ENCODE assay signal across 16 cellular contexts in genomic region chr16:51940183-51940582, GRCh38.
A peak's percentile ranks its signal among the peaks of the same experiment; 100 is the strongest.
DNase-seq lines count a peak whose midpoint lies in the region; ATAC-seq, FAIRE-seq and TF ChIP-seq lines count a peak whose summit lies in the region.
"Had no signal": no experiment of that assay in that cellular context is flagged by ENCODE, and none has a peak within 500 bp of the region (broad histone marks: within the 10 kb centered on the region; RNA-seq: fewer than 3 reads in every experiment).

No MANE protein-coding gene starts in this region.

- no peaks in the 10 kb centered on the region for H3K36me3 Mint-ChIP-seq in nephron progenitor cell (ENCODE audit: low read depth)
- H3K36me3 Mint-ChIP-seq: CD8-positive, alpha-beta T cell had no signal

- H3K4me2 ChIP-seq in H1 (ENCODE audit: insufficient read depth in 1 of 2, low read depth in 2 of 2, low read length in 2 of 2) (no peak overlapping the region; a peak in 1 of 4 replicates), HepG2 (ENCODE audit: low read depth, low read length) (no peak overlapping the region)
- H3K4me2 ChIP-seq: BLaER1 treated with 17β-estradiol and CSF1 and Interleukin-3, amounts not matched to agents 10 nM and 100 nM had no signal

- peak; percentile 69 for ATAC-seq in upper lobe of right lung
- no peak for ATAC-seq in left lobe of liver
- ATAC-seq in HepG2: no peak
- ATAC-seq: CD8-positive, alpha-beta T cell had no signal

- H4K20me1 ChIP-seq in H1 (replicated peaks in 1 of 2; ENCODE audit: control insufficient read depth in 1 of 2, insufficient read depth in 2 of 2, low read length in 2 of 2) (no peaks in the 10 kb centered on the region), HepG2 (ENCODE audit: insufficient read depth, low read length) (no peaks in the 10 kb centered on the region)
- H4K20me1 ChIP-seq: BLaER1 treated with 17β-estradiol and CSF1 and Interleukin-3, amounts not matched to agents 10 nM and 100 nM had no signal

- peak overlapping the region; percentile 48 for H3K4me3 Mint-ChIP-seq in nephron progenitor cell
- H3K4me3 Mint-ChIP-seq: CD8-positive, alpha-beta T cell had no signal

- no peaks in the 10 kb centered on the region for H3K23me2 ChIP-seq in H1 (ENCODE audit: low read depth, low read length)

- no peaks in the 10 kb centered on the region for H3K79me2 ChIP-seq in H1 (ENCODE audit: control insufficient read depth in 1 of 2, insufficient read depth in 2 of 2, low read length in 2 of 2)
- H3K79me2 ChIP-seq in HepG2 (ENCODE audit: insufficient read depth, low read length): no peaks in the 10 kb centered on the region

- 79% methylated on average over 1 of the region's 1 CpG; no CpG with 5 or more reads in 1 of the 2 experiments for WGBS in H1 (ENCODE audit: extremely low coverage in 1 of 2, insufficient coverage in 1 of 2, insufficient read length in 1 of 2, insufficient replicate concordance in 2 of 2, low coverage in 1 of 2, low lambda C conversion rate in 2 of 2, missing lambda C conversion rate in 1 of 2), 2 experiments
- 0% methylated on average over 1 of the region's 1 CpG for WGBS in HepG2 (ENCODE audit: low lambda C conversion rate)

- TF ChIP-seq RAD21 in H1 (IDR thresholded peaks at IDR 0.05 in 1 of 2, conservative IDR thresholded peaks at IDR 0.05 in 1 of 2; ENCODE audit: low read depth in 2 of 2, low read length in 2 of 2) (no peak), HepG2 (CRISPR knock-in tag; IDR thresholded peaks at IDR 0.05) (no peak)

- peak overlapping the region; percentile 28 for H3K27ac Mint-ChIP-seq in nephron progenitor cell
- H3K27ac Mint-ChIP-seq: CD8-positive, alpha-beta T cell had no signal

- POLR2A ChIA-PET in H1 (lab: Charles Lee; ENCODE audit: partially characterized antibody) (no interaction called here), HepG2 (lab: Yijun Ruan, JAX) (no interaction called here)

- DNase-seq in NCI-H2171 treated with DMSO at 0.1 percent for 48 hours (lab: John Stamatoyannopoulos, UW): peak; percentile 53
- no peak for DNase-seq in NCI-H2171 (lab: John Stamatoyannopoulos, UW)
- no peak for DNase-seq in H1 (ENCODE audit: low read depth in 1 of 2, low spot score in 2 of 2)
- no peak for DNase-seq in nephron progenitor cell
- no peak for DNase-seq in upper lobe of right lung
- no peak for DNase-seq in foreskin melanocyte
- no peak for DNase-seq in left lobe of liver (ENCODE audit: low spot score)
- DNase-seq in HepG2 (ENCODE audit: low spot score): no peak
- DNase-seq: 8988T; Calu3; CD8-positive, alpha-beta T cell had no signal

- H3K79me1 ChIP-seq in H1 (ENCODE audit: low read depth, low read length): no peaks in the 10 kb centered on the region

- no peak overlapping the region for H2BK15ac ChIP-seq in H1 (ENCODE audit: low read length)

- BruUV-seq in HepG2 (replicated peaks; lab: Mats Ljungman, UMichigan): no TSS peak

- H2BK20ac ChIP-seq in H1 (ENCODE audit: low read length): no peak overlapping the region

- H3K4me1 Mint-ChIP-seq in nephron progenitor cell: peaks cover 52% of the 10 kb centered on the region

- H2AK5ac ChIP-seq in H1 (ENCODE audit: low read depth, low read length): no peak overlapping the region

- H2AFZ ChIP-seq in H1 (ENCODE audit: low read length): peak overlapping the region; percentile 11; the same call in 1 of the 2 replicates
- H2AFZ ChIP-seq in HepG2 (ENCODE audit: low read length): no peak overlapping the region

- in situ Hi-C loops in HepG2 (cut with HindIII; ENCODE audit: extremely low pct_ligation_motif_present, low pct_unique_long_range_greater_than_20kb): no loop called here

- no peak for TF ChIP-seq POLR2A in H1 (IDR thresholded peaks at IDR 0.05; ENCODE audit: control extremely low read depth in 1 of 2, low read depth in 2 of 2, low read length in 2 of 2)
- no peak for TF ChIP-seq POLR2A in HepG2 (IDR thresholded peaks at IDR 0.05; ENCODE audit: insufficient read depth in 1 of 2, low read depth in 2 of 2, low read length in 2 of 2)

- H2BK5ac ChIP-seq in H1 (ENCODE audit: low read depth, low read length): no peak overlapping the region

- no peaks in the 10 kb centered on the region for H3K9me3 ChIP-seq in H1 (ENCODE audit: insufficient read depth in 2 of 2, low read depth in 1 of 2, low read length in 1 of 2)
- H3K9me3 ChIP-seq in upper lobe of right lung: no peaks in the 10 kb centered on the region
- no peaks in the 10 kb centered on the region for H3K9me3 ChIP-seq in HepG2 (ENCODE audit: low read length)
- H3K9me3 ChIP-seq: BLaER1 treated with 17β-estradiol and CSF1 and Interleukin-3, amounts not matched to agents 10 nM and 100 nM had no signal

- peaks cover 0 to 7% (median 0%) of the 10 kb centered on the region in 4 experiments; a peak in 1 of 7 replicates for H3K4me1 ChIP-seq in H1 (replicated peaks in 1 of 4; ENCODE audit: control insufficient read depth in 3 of 4, insufficient read depth in 4 of 4, low read length in 3 of 4)
- H3K4me1 ChIP-seq in upper lobe of right lung: no peaks in the 10 kb centered on the region
- H3K4me1 ChIP-seq in HepG2 (ENCODE audit: insufficient read depth, low read length): no peaks in the 10 kb centered on the region
- H3K4me1 ChIP-seq: BLaER1 treated with 17β-estradiol and CSF1 and Interleukin-3, amounts not matched to agents 10 nM and 100 nM had no signal

- FAIRE-seq in H1 (lab: Jason Lieb, UNC) (no peak), HepG2 (lab: Jason Lieb, UNC) (no peak)
- FAIRE-seq: G401.6, GM12891, GM19239, H54 had no signal

- H3K56ac ChIP-seq in H1 (replicated peaks; ENCODE audit: insufficient read length, low read depth, low read length): no peak overlapping the region

- H3K27ac ChIP-seq in H1 (ENCODE audit: low read depth, low read length): no peak overlapping the region; the same call in 1 of the 2 replicates
- H3K27ac ChIP-seq in upper lobe of right lung: no peak overlapping the region
- H3K27ac ChIP-seq in HepG2 (ENCODE audit: extremely low read length, insufficient read depth, low read length): no peak overlapping the region
- H3K27ac ChIP-seq: BLaER1 treated with 17β-estradiol and CSF1 and Interleukin-3, amounts not matched to agents 10 nM and 100 nM had no signal

- H3K9me3 Mint-ChIP-seq in nephron progenitor cell: no peaks in the 10 kb centered on the region

- H3K27me3 ChIP-seq in H1 (replicated peaks in 1 of 4; ENCODE audit: control insufficient read depth in 3 of 4, extremely low read depth in 1 of 4, insufficient read depth in 3 of 4, low read length in 3 of 4): no peaks in the 10 kb centered on the region
- H3K27me3 ChIP-seq in upper lobe of right lung: no peaks in the 10 kb centered on the region
- H3K27me3 ChIP-seq in HepG2 (ENCODE audit: control insufficient read depth in 1 of 2, insufficient read depth in 2 of 2, low read length in 2 of 2): no peaks in the 10 kb centered on the region
- H3K27me3 ChIP-seq: BLaER1 treated with 17β-estradiol and CSF1 and Interleukin-3, amounts not matched to agents 10 nM and 100 nM had no signal

- no peak overlapping the region for H4K91ac ChIP-seq in H1 (replicated peaks; ENCODE audit: insufficient read length, low read length)

- no peak overlapping the region for H3K18ac ChIP-seq in H1 (ENCODE audit: extremely low read depth, low read length)

- H3K9ac ChIP-seq in H1 (replicated peaks in 1 of 4; ENCODE audit: extremely low read depth in 1 of 4, low read depth in 3 of 4, low read length in 3 of 4) (no peak overlapping the region), HepG2 (ENCODE audit: insufficient read depth, low read depth, low read length) (no peak overlapping the region)
- H3K9ac ChIP-seq: BLaER1 treated with 17β-estradiol and CSF1 and Interleukin-3, amounts not matched to agents 10 nM and 100 nM had no signal

- CTCF ChIA-PET in H1 (lab: Charles Lee; ENCODE audit: partially characterized antibody) (interaction anchor here (1.1 to 2.1 kb wide), 8 partner anchors 12 to 781 kb away, joined by 3 to 17 read pairs (median 5); no protein-coding TSS in a partner anchor), HepG2 (lab: Yijun Ruan, JAX; ENCODE audit: low intra/inter-chr PET ratio, low total read pairs) (no interaction called here)

- TF ChIP-seq EP300 in H1 (IDR thresholded peaks at IDR 0.05; ENCODE audit: borderline replicate concordance in 1 of 2, low read depth in 2 of 2, low read length in 2 of 2) (no peak), HepG2 (IDR thresholded peaks at IDR 0.05; ENCODE audit: low read depth in 2 of 2, low read length in 2 of 2) (no peak), HepG2 (CRISPR knock-in tag; IDR thresholded peaks at IDR 0.05; ENCODE audit: borderline replicate concordance) (no peak)

- H3K14ac ChIP-seq in H1 (ENCODE audit: insufficient read length): no peak overlapping the region

- H4K5ac ChIP-seq in H1 (ENCODE audit: insufficient read length, low read depth, low read length): no peak overlapping the region

- H3K4me3 ChIP-seq in H1 (ENCODE audit: extremely low read depth in 1 of 4, insufficient read depth in 2 of 4, low read depth in 3 of 4, low read length in 4 of 4) (no peak overlapping the region), upper lobe of right lung (no peak overlapping the region), HepG2 (replicated peaks in 1 of 3; ENCODE audit: insufficient read depth in 1 of 3, low read depth in 2 of 3, low read length in 3 of 3) (no peak overlapping the region)
- H3K4me3 ChIP-seq: BLaER1 treated with 17β-estradiol and CSF1 and Interleukin-3, amounts not matched to agents 10 nM and 100 nM had no signal

- H4K8ac ChIP-seq in H1 (ENCODE audit: extremely low read depth, insufficient read depth, low read length): no peak overlapping the region

- no peaks in the 10 kb centered on the region for H3K36me3 ChIP-seq in H1 (ENCODE audit: control insufficient read depth in 2 of 4, insufficient read depth in 4 of 4, low read length in 3 of 4)
- H3K36me3 ChIP-seq in upper lobe of right lung: no peaks in the 10 kb centered on the region
- H3K36me3 ChIP-seq in HepG2 (replicated peaks in 1 of 2; ENCODE audit: control insufficient read depth in 1 of 2, insufficient read depth in 2 of 2, low read length in 2 of 2): no peaks in the 10 kb centered on the region
- H3K36me3 ChIP-seq: BLaER1 treated with 17β-estradiol and CSF1 and Interleukin-3, amounts not matched to agents 10 nM and 100 nM had no signal

- no peak overlapping the region for H2BK12ac ChIP-seq in H1 (ENCODE audit: low read depth, low read length)

- no peak overlapping the region for H3K4ac ChIP-seq in H1 (replicated peaks; ENCODE audit: insufficient read length, low read depth, low read length)

- no peak for TF ChIP-seq CTCF in H1 (IDR thresholded peaks at IDR 0.05; ENCODE audit: control extremely low read depth in 1 of 3, insufficient read depth in 1 of 3, low read depth in 1 of 3, low read length in 3 of 3)
- TF ChIP-seq CTCF in nephron progenitor cell (IDR thresholded peaks at IDR 0.05): no peak
- no peak for TF ChIP-seq CTCF in upper lobe of right lung (IDR thresholded peaks at IDR 0.05)
- TF ChIP-seq CTCF in HepG2 (CRISPR knock-in tag; IDR thresholded peaks at IDR 0.05): no peak

- no peaks in the 10 kb centered on the region for H3K27me3 Mint-ChIP-seq in nephron progenitor cell (ENCODE audit: low read depth, poor library complexity)

- H3K23ac ChIP-seq in H1 (ENCODE audit: insufficient read length): no peak overlapping the region

- intact Hi-C loops in upper lobe of right lung (cut with DNase I): no loop called here
- intact Hi-C loops in HepG2 (cut with micrococcal nuclease; ENCODE audit: unreplicated experiment): no loop called here

- no peak overlapping the region for H2BK120ac ChIP-seq in H1 (replicated peaks; ENCODE audit: low read depth, low read length)

TF ChIP-seq in HepG2, 621 proteins besides CTCF, POLR2A, EP300 and RAD21 (continues in another document):
- no peak for TF ChIP-seq ZZZ3 (CRISPR knock-in tag; IDR thresholded peaks at IDR 0.05; ENCODE audit: borderline replicate concordance)
